17 cellular contexts compared by ENCODE assay signal in the genomic region with DNA sequence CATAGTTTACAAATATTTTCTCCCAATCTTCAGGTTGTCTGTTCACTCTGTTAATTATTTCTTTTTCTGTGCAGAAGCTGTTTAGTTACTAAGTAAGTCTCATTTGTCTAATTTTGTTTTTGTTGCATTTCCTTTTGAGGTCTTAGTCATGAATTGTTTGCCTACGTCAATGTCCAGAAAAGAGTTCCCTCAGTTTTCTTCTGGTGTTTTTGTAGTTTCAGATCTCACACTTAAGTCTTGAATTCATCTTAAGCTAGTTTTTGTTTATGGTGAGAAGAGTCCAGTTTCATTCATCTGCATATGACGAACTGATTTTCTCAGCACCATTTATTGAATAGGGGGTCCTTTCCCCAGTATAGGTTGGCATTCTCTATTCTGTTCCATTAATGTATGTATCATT.
DNase-seq lines count a peak whose midpoint lies in the region; ATAC-seq lines count a peak whose summit lies in the region.
"Had no signal": no experiment of that assay in that cellular context is flagged by ENCODE, and none has a peak within 500 bp of the region (broad histone marks: within the 10 kb centered on the region; RNA-seq: fewer than 3 reads in every experiment).

No MANE protein-coding gene starts in this region.

- peak; percentile 36 for ATAC-seq in GM18867 (IDR thresholded peaks at IDR 0.05; ENCODE audit: unreplicated experiment)
- peak; percentile 64 for ATAC-seq in GM21619 (IDR thresholded peaks at IDR 0.05; ENCODE audit: unreplicated experiment)
- ATAC-seq in HG03432 (IDR thresholded peaks at IDR 0.05; ENCODE audit: unreplicated experiment): peak; percentile 46
- no peak for ATAC-seq in GM18909 (IDR thresholded peaks at IDR 0.05; ENCODE audit: poor library complexity, unreplicated experiment)
- ATAC-seq: GM23338 had no signal

- DNase-seq in renal cortical epithelial cell (ENCODE audit: low read depth): peak; percentile 12
- no peak for DNase-seq in NCI-H2107 treated with DMSO at 0.1 percent for 48 hours (lab: John Stamatoyannopoulos, UW; ENCODE audit: unreplicated experiment)
- no peak for DNase-seq in D341Med (ENCODE audit: low spot score)
- DNase-seq: 8988T; AML-193; Caco-2; CD8-positive, alpha-beta memory T cell; DMS 273 treated with DMSO at 0.1 percent for 48 hours; H7; IMR-90; Kasumi-1; KBM-7 had no signal
